In the genomic region with DNA sequence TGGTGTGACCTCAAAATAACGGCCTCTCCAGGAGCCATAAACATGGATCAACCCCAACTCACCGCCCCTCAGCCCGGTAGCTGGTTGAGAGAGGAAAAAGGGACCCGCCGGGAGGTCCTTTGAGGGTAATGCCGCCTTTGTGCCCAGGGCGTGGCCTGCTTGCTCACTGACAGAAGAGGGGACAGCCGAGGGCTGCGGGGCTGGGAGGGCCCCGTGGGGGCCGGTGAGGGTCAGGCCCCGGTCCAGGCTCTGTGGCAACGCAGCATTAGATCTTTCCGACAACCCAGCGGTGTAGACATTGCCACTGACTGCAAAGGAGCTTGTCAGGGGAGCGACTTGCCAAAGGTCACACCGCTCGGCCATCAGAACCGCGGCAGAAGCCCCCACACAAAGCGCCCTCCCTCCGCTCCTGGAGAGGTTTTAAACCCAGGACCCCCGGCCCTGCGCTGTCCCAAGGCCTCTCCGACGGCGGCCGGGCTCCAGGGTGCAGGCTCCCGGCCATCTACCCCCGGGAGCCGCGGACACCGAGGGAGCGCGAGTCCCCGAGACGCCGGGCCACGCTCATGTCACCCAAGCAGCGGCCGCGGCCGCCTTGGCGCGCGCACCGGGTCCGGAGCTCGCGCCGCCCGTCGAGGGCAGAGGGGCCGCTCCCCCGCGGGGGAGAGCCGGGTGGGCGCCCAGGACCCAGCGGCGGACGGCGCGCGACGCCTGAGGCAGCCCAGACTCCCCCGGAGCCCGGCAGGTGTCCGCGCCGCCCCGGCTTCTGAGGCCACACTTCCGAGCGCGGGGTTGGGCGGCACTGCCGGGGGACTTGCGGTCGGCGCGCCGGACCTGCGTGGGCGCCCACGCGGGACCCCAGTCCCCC, we compare ENCODE assay signal across 1 cellular context.
TF ChIP-seq lines count a peak whose summit lies in the region.

No MANE protein-coding gene starts in this region.

TF ChIP-seq in HepG2, 621 proteins besides CTCF, POLR2A, EP300 and RAD21 (continued from another document and continues in another):
- TF ChIP-seq, protein P1, sequence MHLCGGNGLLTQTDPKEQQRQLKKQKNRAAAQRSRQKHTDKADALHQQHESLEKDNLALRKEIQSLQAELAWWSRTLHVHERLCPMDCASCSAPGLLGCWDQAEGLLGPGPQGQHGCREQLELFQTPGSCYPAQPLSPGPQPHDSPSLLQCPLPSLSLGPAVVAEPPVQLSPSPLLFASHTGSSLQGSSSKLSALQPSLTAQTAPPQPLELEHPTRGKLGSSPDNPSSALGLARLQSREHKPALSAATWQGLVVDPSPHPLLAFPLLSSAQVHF (CRISPR knock-in tag; IDR thresholded peaks at IDR 0.05) = no peak
- TF ChIP-seq SMAD9 (CRISPR knock-in tag; IDR thresholded peaks at IDR 0.05) = no peak
- no peak for TF ChIP-seq SYNCRIP (IDR thresholded peaks at IDR 0.05; ENCODE audit: insufficient read depth, low read depth, low read length)
- TF ChIP-seq, protein P2, sequence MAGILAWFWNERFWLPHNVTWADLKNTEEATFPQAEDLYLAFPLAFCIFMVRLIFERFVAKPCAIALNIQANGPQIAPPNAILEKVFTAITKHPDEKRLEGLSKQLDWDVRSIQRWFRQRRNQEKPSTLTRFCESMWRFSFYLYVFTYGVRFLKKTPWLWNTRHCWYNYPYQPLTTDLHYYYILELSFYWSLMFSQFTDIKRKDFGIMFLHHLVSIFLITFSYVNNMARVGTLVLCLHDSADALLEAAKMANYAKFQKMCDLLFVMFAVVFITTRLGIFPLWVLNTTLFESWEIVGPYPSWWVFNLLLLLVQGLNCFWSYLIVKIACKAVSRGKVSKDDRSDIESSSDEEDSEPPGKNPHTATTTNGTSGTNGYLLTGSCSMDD (CRISPR knock-in tag; IDR thresholded peaks at IDR 0.05) = no peak
- TF ChIP-seq SMYD3 (CRISPR knock-in tag; IDR thresholded peaks at IDR 0.05) = no peak
- TF ChIP-seq PAXIP1 (CRISPR knock-in tag; conservative IDR thresholded peaks at IDR 0.05) = peak; percentile 68
- TF ChIP-seq ZNF563 (CRISPR knock-in tag; IDR thresholded peaks at IDR 0.05) = no peak
- no peak for TF ChIP-seq ZSCAN31 (CRISPR knock-in tag; IDR thresholded peaks at IDR 0.05; ENCODE audit: low read depth)
- 0 out of 2 replicates have a peak, but pooled peaks have one; percentile 32 for TF ChIP-seq ZSCAN29 (CRISPR knock-in tag; conservative IDR thresholded peaks at IDR 0.05)
- TF ChIP-seq ZNF543 (CRISPR knock-in tag; IDR thresholded peaks at IDR 0.05) = no peak
- TF ChIP-seq ZBTB42 (CRISPR knock-in tag; IDR thresholded peaks at IDR 0.05) = no peak
- no peak for TF ChIP-seq ZFP90 (CRISPR knock-in tag; IDR thresholded peaks at IDR 0.05; ENCODE audit: borderline replicate concordance)
- TF ChIP-seq CCDC6 (CRISPR knock-in tag; IDR thresholded peaks at IDR 0.05) = no peak
- TF ChIP-seq ETV6 (CRISPR knock-in tag; conservative IDR thresholded peaks at IDR 0.05) = 0 out of 2 replicates have a peak, but pooled peaks have one; percentile 45
- TF ChIP-seq ZNF687 (CRISPR knock-in tag; IDR thresholded peaks at IDR 0.05) = peak; percentile 95
- no peak for TF ChIP-seq ZNF407 (CRISPR knock-in tag; IDR thresholded peaks at IDR 0.05; ENCODE audit: not compliant biosample characterization)
- TF ChIP-seq RERE (CRISPR knock-in tag; IDR thresholded peaks at IDR 0.05; ENCODE audit: low read depth) = no peak
- no peak for TF ChIP-seq PREB (CRISPR knock-in tag; IDR thresholded peaks at IDR 0.05)
- no peak for TF ChIP-seq ZNF367 (CRISPR knock-in tag; IDR thresholded peaks at IDR 0.05; ENCODE audit: borderline replicate concordance)
- TF ChIP-seq ZNF101 (CRISPR knock-in tag; IDR thresholded peaks at IDR 0.05; ENCODE audit: borderline replicate concordance, low read depth) = no peak
- no peak for TF ChIP-seq ZNF510 (CRISPR knock-in tag; IDR thresholded peaks at IDR 0.05; ENCODE audit: low read depth)
- TF ChIP-seq HIVEP1 (CRISPR knock-in tag; IDR thresholded peaks at IDR 0.05) = peak; percentile 53; the same call in 1 of the 2 replicates
